In the genomic region with DNA sequence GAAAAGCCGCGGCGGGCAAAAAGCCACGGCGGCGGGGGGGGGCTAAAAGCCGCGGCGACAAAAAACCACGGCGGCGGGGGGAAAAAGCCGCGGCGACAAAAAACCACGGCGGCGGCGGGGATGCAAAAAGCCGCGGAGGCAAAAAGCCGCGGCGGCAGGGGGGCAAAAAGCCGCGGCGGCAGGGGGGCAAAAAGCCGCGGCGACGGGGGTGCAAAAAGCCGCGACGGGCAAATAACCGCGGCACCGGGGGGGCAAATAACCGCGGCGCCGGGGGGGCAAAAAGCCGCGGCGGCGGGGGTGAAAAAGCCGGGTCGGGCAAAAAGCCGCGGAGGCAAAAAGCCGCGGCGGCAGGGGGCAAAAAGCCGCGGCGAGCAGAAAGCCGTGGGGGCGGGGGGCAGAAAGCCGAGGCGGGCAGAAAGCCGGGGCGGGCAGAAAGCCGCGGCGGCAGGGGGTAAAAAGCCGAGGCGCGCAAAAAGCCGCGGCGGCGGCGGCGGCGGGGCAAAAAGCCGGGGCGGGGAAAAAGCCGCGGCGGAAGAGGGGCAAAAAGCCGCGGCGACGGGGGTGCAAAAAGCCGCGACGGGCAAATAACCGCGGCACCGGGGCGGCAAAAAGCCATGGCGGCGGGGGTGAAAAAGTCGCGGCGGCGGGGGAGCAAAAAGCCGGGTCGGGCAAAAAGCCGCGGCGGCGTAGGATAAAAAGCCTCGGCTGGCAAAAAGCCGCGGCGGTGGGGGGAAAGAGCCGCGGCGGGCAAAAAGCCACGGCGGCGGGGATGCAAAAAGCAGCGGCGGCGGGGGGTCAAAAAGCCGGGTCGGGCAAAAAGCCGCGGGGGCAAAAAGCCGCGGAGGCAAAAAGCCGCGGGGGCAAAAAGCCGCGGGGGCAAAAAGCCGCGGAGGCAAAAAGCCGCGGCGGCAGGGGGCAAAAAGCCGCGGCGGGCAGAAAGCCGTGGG, we compare ENCODE assay signal across 7 cellular contexts.
DNase-seq lines count a peak whose midpoint lies in the region; ATAC-seq and TF ChIP-seq lines count a peak whose summit lies in the region.
"Not testable (repeated sequence)": the region's sequence is repeated elsewhere in the genome, so short reads cannot be mapped to it uniquely, and the experiment has no call there.

No MANE protein-coding gene starts in this region.

- H2BK5ac ChIP-seq in mesenchymal stem cell (ENCODE audit: low read depth, low read length, poor library complexity, severe bottlenecking), result not testable (repeated sequence)

- H3K9me3 Mint-ChIP-seq in activated T-cell treated with anti-CD3 and anti-CD28 coated beads, Interleukin-2, amount 50 U/mL, for 4 hours, result not testable (repeated sequence)

- not testable (repeated sequence) for H3K14ac ChIP-seq in mesenchymal stem cell (ENCODE audit: low read length in 2 of 2)

- H2BK120ac ChIP-seq in mesenchymal stem cell (ENCODE audit: low read depth, low read length), result not testable (repeated sequence)

- not testable (repeated sequence) for H3K36me3 ChIP-seq in OCI-LY3 (replicated peaks; ENCODE audit: low read depth, low read length); breast epithelium; mesenchymal stem cell (ENCODE audit: control insufficient read depth in 1 of 2, insufficient read depth in 2 of 2, low read depth in 1 of 2, low read length in 2 of 2); spleen

- H3K27me3 ChIP-seq in OCI-LY3 (ENCODE audit: low read depth, low read length); breast epithelium; mesenchymal stem cell (ENCODE audit: control insufficient read depth in 1 of 2, insufficient read depth in 1 of 2, low read length in 2 of 2): not testable (repeated sequence)
- peaks cover 0 to 28% (median 7%) of the 10 kb centered on the region in 7 donors for H3K27me3 ChIP-seq in spleen (replicated peaks in 1 of 7)

- H2BK15ac ChIP-seq in mesenchymal stem cell (ENCODE audit: low read depth, poor library complexity, severe bottlenecking), result not testable (repeated sequence)

- peak overlapping the region; percentile 63 for H3K4me3 Mint-ChIP-seq in activated T-cell treated with anti-CD3 and anti-CD28 coated beads, Interleukin-2, amount 50 U/mL, for 4 hours

- not testable (repeated sequence) for H3K9ac ChIP-seq in OCI-LY3 (ENCODE audit: low read length); mesenchymal stem cell (ENCODE audit: low read length)

- H3K4me1 Mint-ChIP-seq in activated T-cell treated with anti-CD3 and anti-CD28 coated beads, Interleukin-2, amount 50 U/mL, for 4 hours (ENCODE audit: low read depth), result not testable (repeated sequence)

- 0 out of 2 replicates have a peak overlapping the region, but pooled peaks have one; percentile 9 for H3K4me2 ChIP-seq in OCI-LY3 (ENCODE audit: low read length)
- H3K4me2 ChIP-seq in mesenchymal stem cell (ENCODE audit: low read length, poor library complexity, severe bottlenecking), result not testable (repeated sequence)

- not testable (repeated sequence) for H3K9me3 ChIP-seq in OCI-LY3 (ENCODE audit: insufficient read depth, low read length); breast epithelium; mesenchymal stem cell (ENCODE audit: control insufficient read depth, low read length); spleen

- H3K27me3 Mint-ChIP-seq in activated T-cell treated with anti-CD3 and anti-CD28 coated beads, Interleukin-2, amount 50 U/mL, for 4 hours (ENCODE audit: low read depth), result peaks cover 11% of the 10 kb centered on the region

- H4K8ac ChIP-seq in mesenchymal stem cell (ENCODE audit: low read length), result not testable (repeated sequence)

- H3K4ac ChIP-seq in mesenchymal stem cell (ENCODE audit: low read depth in 1 of 2, low read length in 2 of 2), result not testable (repeated sequence)

- not testable (repeated sequence) for H3K27ac ChIP-seq in OCI-LY3 (ENCODE audit: low read length); breast epithelium; mesenchymal stem cell (ENCODE audit: low read length, poor library complexity, severe bottlenecking); spleen

- TF ChIP-seq CTCF in OCI-LY3 (IDR thresholded peaks at IDR 0.05; ENCODE audit: low read depth, low read length); breast epithelium (IDR thresholded peaks at IDR 0.05); fibroblast of the aortic adventitia (IDR thresholded peaks at IDR 0.05; ENCODE audit: insufficient read depth, low read length); spleen (IDR thresholded peaks at IDR 0.05 in 8 of 11, conservative IDR thresholded peaks at IDR 0.05 in 3 of 11): not testable (repeated sequence)

- not testable (repeated sequence) for H4K20me1 ChIP-seq in OCI-LY3 (ENCODE audit: insufficient read depth, low read length)

- not testable (repeated sequence) for H3K18ac ChIP-seq in mesenchymal stem cell (ENCODE audit: low read depth in 1 of 2, low read length in 2 of 2)

- H2BK12ac ChIP-seq in mesenchymal stem cell (ENCODE audit: low read length in 2 of 2), result not testable (repeated sequence)

- H2AFZ ChIP-seq in OCI-LY3 (ENCODE audit: low read depth, low read length); mesenchymal stem cell (ENCODE audit: low read depth, low read length): not testable (repeated sequence)

- H3K4me3 ChIP-seq in OCI-LY3 (ENCODE audit: low read length), result peak overlapping the region; percentile 48
- H3K4me3 ChIP-seq in breast epithelium, result peak overlapping the region; percentile 22 to 63 (median 36)
- H3K4me3 ChIP-seq in fibroblast of the aortic adventitia (ENCODE audit: low read depth, low read length), result peak overlapping the region; percentile 35
- H3K4me3 ChIP-seq in mesenchymal stem cell (ENCODE audit: insufficient read depth in 1 of 2, low read depth in 1 of 2, low read length in 2 of 2), result not testable (repeated sequence)
- H3K4me3 ChIP-seq in spleen, result peak overlapping the region in 3 of 8 donors; percentile 34 to 61 (median 35)

- WGBS in mesenchymal stem cell, result 33% methylated on average over 22 of the region's 134 CpGs
- WGBS in spleen, 5 donors, result 0 to 10% (median 3%) methylated on average over 26 to 121 of the region's 134 CpGs

- H3K36me3 Mint-ChIP-seq in activated T-cell treated with anti-CD3 and anti-CD28 coated beads, Interleukin-2, amount 50 U/mL, for 4 hours (ENCODE audit: insufficient read depth), result not testable (repeated sequence)

- H3K79me2 ChIP-seq in OCI-LY3 (ENCODE audit: low read length), result not testable (repeated sequence)

- not testable (repeated sequence) for H3K23ac ChIP-seq in mesenchymal stem cell (ENCODE audit: low read length in 2 of 2)

- not testable (repeated sequence) for TF ChIP-seq POLR2A in breast epithelium (IDR thresholded peaks at IDR 0.05); spleen (IDR thresholded peaks at IDR 0.05)

- H2AK5ac ChIP-seq in mesenchymal stem cell (ENCODE audit: low read length, severe bottlenecking), result not testable (repeated sequence)

- not testable (repeated sequence) for ATAC-seq in activated T-cell treated with anti-CD3 and anti-CD28 coated beads, Interleukin-2, amount 50 U/mL, for 4 hours

- not testable (repeated sequence) for H3K79me1 ChIP-seq in mesenchymal stem cell (replicated peaks; ENCODE audit: low read length, poor library complexity, severe bottlenecking)

- H3K4me1 ChIP-seq in OCI-LY3 (ENCODE audit: low read length); breast epithelium; mesenchymal stem cell (ENCODE audit: control insufficient read depth, insufficient read depth, low read depth, low read length); spleen: not testable (repeated sequence)

- DNase-seq in Daoy (ENCODE audit: low read depth) (peak; percentile 18), mesenchymal stem cell (peak; percentile 2), spleen (peak; percentile 75)
- not testable (repeated sequence) for DNase-seq in activated T-cell treated with anti-CD3 and anti-CD28 coated beads, Interleukin-2, amount 50 U/mL, for 4 hours; breast epithelium (ENCODE audit: low spot score in 2 of 2); fibroblast of the aortic adventitia (ENCODE audit: low read depth)

- intact Hi-C loops in breast epithelium (cut with DNase I; ENCODE audit: low total_unique reads); spleen (cut with DNase I; ENCODE audit: low total_unique reads): not testable (repeated sequence)

- H4K91ac ChIP-seq in mesenchymal stem cell (ENCODE audit: low read length), result not testable (repeated sequence)
